8 cellular contexts compared by ENCODE assay signal in genomic region chr3:136196064-136196400, GRCh38. TPM values are rescaled to one million over a fixed set of nuclear protein-coding genes. Genes with fewer than 3 reads are reported as not detected.
DNase-seq lines count a peak whose midpoint lies in the region; ATAC-seq and TF ChIP-seq lines count a peak whose summit lies in the region.

A gene with protein sequence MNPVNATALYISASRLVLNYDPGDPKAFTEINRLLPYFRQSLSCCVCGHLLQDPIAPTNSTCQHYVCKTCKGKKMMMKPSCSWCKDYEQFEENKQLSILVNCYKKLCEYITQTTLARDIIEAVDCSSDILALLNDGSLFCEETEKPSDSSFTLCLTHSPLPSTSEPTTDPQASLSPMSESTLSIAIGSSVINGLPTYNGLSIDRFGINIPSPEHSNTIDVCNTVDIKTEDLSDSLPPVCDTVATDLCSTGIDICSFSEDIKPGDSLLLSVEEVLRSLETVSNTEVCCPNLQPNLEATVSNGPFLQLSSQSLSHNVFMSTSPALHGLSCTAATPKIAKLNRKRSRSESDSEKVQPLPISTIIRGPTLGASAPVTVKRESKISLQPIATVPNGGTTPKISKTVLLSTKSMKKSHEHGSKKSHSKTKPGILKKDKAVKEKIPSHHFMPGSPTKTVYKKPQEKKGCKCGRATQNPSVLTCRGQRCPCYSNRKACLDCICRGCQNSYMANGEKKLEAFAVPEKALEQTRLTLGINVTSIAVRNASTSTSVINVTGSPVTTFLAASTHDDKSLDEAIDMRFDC (minus strand): TSS chr3:136196335. CDS start chr3:136195113, 1,222 bp downstream.

- H3K4me2 ChIP-seq in neural progenitor cell, result peak within 1 kb of the TSS; percentile 90

- H3K4me1 ChIP-seq in SJSA1 (replicated peaks) (peaks cover 31% of the 10 kb centered on the region), esophagus muscularis mucosa (peaks cover 25 to 47% (median 37%) of the 10 kb centered on the region in 4 donors), neural progenitor cell (peaks cover 20% of the 10 kb centered on the region)

- peak within 1 kb of the TSS; percentile 99 for H3K4me3 Mint-ChIP-seq in activated T-cell treated with anti-CD3 and anti-CD28 coated beads, Interleukin-2, amount 50 U/mL, for 4 hours
- peak within 1 kb of the TSS; percentile 99 for H3K4me3 Mint-ChIP-seq in neural progenitor cell

- peak within 1 kb of the TSS; percentile 76 for H3K9ac ChIP-seq in neural progenitor cell

- TF ChIP-seq POLR2A in esophagus muscularis mucosa (IDR thresholded peaks at IDR 0.05; ENCODE audit: low read depth), result peak; percentile 40

- peaks cover 38% of the 10 kb centered on the region for H3K4me1 Mint-ChIP-seq in activated T-cell treated with anti-CD3 and anti-CD28 coated beads, Interleukin-2, amount 50 U/mL, for 4 hours (ENCODE audit: low read depth)
- peaks cover 29% of the 10 kb centered on the region for H3K4me1 Mint-ChIP-seq in neural progenitor cell

- H3K36me3 ChIP-seq in SJSA1, result peaks cover 44% of the 10 kb centered on the region
- no peaks in the 10 kb centered on the region for H3K36me3 ChIP-seq in esophagus muscularis mucosa
- no peaks in the 10 kb centered on the region for H3K36me3 ChIP-seq in neural progenitor cell

- intact Hi-C loops in esophagus muscularis mucosa (cut with DNase I), result loop anchor here (10.0 kb wide), 1 partner anchor 669 kb away; the partner anchor contains the start of gene NCK1

- DNase-seq in activated T-cell treated with anti-CD3 and anti-CD28 coated beads, Interleukin-2, amount 50 U/mL, for 4 hours, result no peak
- DNase-seq in activated T-cell treated with anti-CD3 and anti-CD28 coated beads, Interleukin-2, amount 50 U/mL, for 1 hour, result no peak
- DNase-seq in SJSA1 (ENCODE audit: low read depth in 1 of 2, low spot score in 2 of 2) (peak in 1 of 2 experiments; percentile 82), esophagus muscularis mucosa (ENCODE audit: extremely low spot score) (peak; percentile 93), neural progenitor cell (ENCODE audit: low spot score) (no peak), GF-D8 (lab: John Stamatoyannopoulos, UW) (no peak)

- no peak for TF ChIP-seq EP300 in esophagus muscularis mucosa (IDR thresholded peaks at IDR 0.05)

- H3K9me3 ChIP-seq in SJSA1 (replicated peaks) (no peaks in the 10 kb centered on the region), esophagus muscularis mucosa (no peaks in the 10 kb centered on the region), neural progenitor cell (ENCODE audit: low read depth) (peaks cover 5% of the 10 kb centered on the region)

- H3K36me3 Mint-ChIP-seq in activated T-cell treated with anti-CD3 and anti-CD28 coated beads, Interleukin-2, amount 50 U/mL, for 4 hours (ENCODE audit: insufficient read depth), result peaks cover 10% of the 10 kb centered on the region
- peaks cover 11% of the 10 kb centered on the region for H3K36me3 Mint-ChIP-seq in neural progenitor cell

- 0% methylated on average over 20 of the region's 37 CpGs for WGBS in esophagus muscularis mucosa

- H3K9me3 Mint-ChIP-seq in activated T-cell treated with anti-CD3 and anti-CD28 coated beads, Interleukin-2, amount 50 U/mL, for 4 hours, result no peaks in the 10 kb centered on the region
- peaks cover 11% of the 10 kb centered on the region for H3K9me3 Mint-ChIP-seq in neural progenitor cell

- no peaks in the 10 kb centered on the region for H3K27me3 ChIP-seq in SJSA1 (replicated peaks)
- H3K27me3 ChIP-seq in esophagus muscularis mucosa, result no peaks in the 10 kb centered on the region
- H3K27me3 ChIP-seq in neural progenitor cell, result no peaks in the 10 kb centered on the region

- peaks cover 2% of the 10 kb centered on the region for H3K27me3 Mint-ChIP-seq in activated T-cell treated with anti-CD3 and anti-CD28 coated beads, Interleukin-2, amount 50 U/mL, for 4 hours (ENCODE audit: low read depth)
- H3K27me3 Mint-ChIP-seq in neural progenitor cell (ENCODE audit: insufficient read depth, low read depth), result peaks cover 8% of the 10 kb centered on the region

- H3K27ac Mint-ChIP-seq in neural progenitor cell, result peak within 1 kb of the TSS; percentile 99

- peak within 1 kb of the TSS; percentile 89 for H2AFZ ChIP-seq in neural progenitor cell (replicated peaks)

- H3K4me3 ChIP-seq in SJSA1, result peak within 1 kb of the TSS; percentile 88
- peak within 1 kb of the TSS; percentile 89 to 95 (median 92) for H3K4me3 ChIP-seq in esophagus muscularis mucosa
- peak within 1 kb of the TSS; percentile 87 for H3K4me3 ChIP-seq in neural progenitor cell

- ATAC-seq in activated T-cell treated with anti-CD3 and anti-CD28 coated beads, Interleukin-2, amount 50 U/mL, for 4 hours, result peak in 1 of 2 donors; percentile 35
- ATAC-seq in HG03432 (IDR thresholded peaks at IDR 0.05; ENCODE audit: unreplicated experiment) (no peak), GM18907 (IDR thresholded peaks at IDR 0.05; ENCODE audit: unreplicated experiment) (no peak)

- peak within 1 kb of the TSS; percentile 99 for H3K27ac ChIP-seq in SJSA1
- H3K27ac ChIP-seq in esophagus muscularis mucosa (replicated peaks in 1 of 4), result peak within 1 kb of the TSS; percentile 99 to 100 (median 100)
- peak within 1 kb of the TSS; percentile 99 for H3K27ac ChIP-seq in neural progenitor cell

- H3K79me2 ChIP-seq in neural progenitor cell (ENCODE audit: low read depth), result peaks cover 57% of the 10 kb centered on the region

- H3F3A ChIP-seq in neural progenitor cell (ENCODE audit: low read depth), result peaks cover 39% of the 10 kb centered on the region

- peaks cover 42% of the 10 kb centered on the region for H4K20me1 ChIP-seq in neural progenitor cell (ENCODE audit: low read depth)

- TF ChIP-seq CTCF in esophagus muscularis mucosa (IDR thresholded peaks at IDR 0.05), result no peak
- no peak for TF ChIP-seq CTCF in neural progenitor cell (IDR thresholded peaks at IDR 0.05)

RNA-seq across cellular contexts. Expression of the gene that starts here (rescaled TPM):
- 10 to 100 TPM; 42.8 to 47.2 (median 46.8) TPM for total RNA-seq in activated T-cell treated with anti-CD3 and anti-CD28 coated beads, Interleukin-2, amount 50 U/mL, for 4 hours
- 11.7 and 12.8 TPM in 2 replicates for total RNA-seq in SJSA1 (2014; rRNA removed; shearing (Covaris generic))
- total RNA-seq in esophagus muscularis mucosa (10 to 100 TPM; 18.7 to 25.3 (median 23.5) TPM), neural progenitor cell (ENCODE audit: low replicate concordance) (40.8 and 52.9 TPM in 2 replicates)
